Comparison of ENCODE assay signal across 1 cellular context in genomic region chr5:180818942-180819341, GRCh38.
TF ChIP-seq lines count a peak whose summit lies in the region.

No MANE protein-coding gene starts in this region.

TF ChIP-seq in IMR-90, 13 proteins besides CTCF, POLR2A, EP300 and RAD21:
- TF ChIP-seq MAFK (IDR thresholded peaks at IDR 0.05; ENCODE audit: low read depth, low read length) (no peak), CEBPB (IDR thresholded peaks at IDR 0.05; ENCODE audit: low read depth, low read length) (no peak), CHD1 (IDR thresholded peaks at IDR 0.05; ENCODE audit: low read depth, low read length) (no peak), RCOR1 (IDR thresholded peaks at IDR 0.05; ENCODE audit: insufficient replicate concordance, low read length) (no peak), ELK1 (IDR thresholded peaks at IDR 0.05; ENCODE audit: borderline replicate concordance, low read depth, low read length) (no peak), MXI1 (IDR thresholded peaks at IDR 0.05; ENCODE audit: borderline replicate concordance, low read depth, low read length) (no peak), BHLHE40 (IDR thresholded peaks at IDR 0.05; ENCODE audit: low read depth, low read length) (no peak), USF2 (IDR thresholded peaks at IDR 0.05; ENCODE audit: low read depth, low read length) (no peak), SMC3 (IDR thresholded peaks at IDR 0.05; ENCODE audit: low read depth, low read length) (no peak), FOS (IDR thresholded peaks at IDR 0.05; ENCODE audit: low read depth, low read length) (no peak), RFX5 (IDR thresholded peaks at IDR 0.05; ENCODE audit: low read depth, low read length) (no peak), MAZ (IDR thresholded peaks at IDR 0.05; ENCODE audit: borderline replicate concordance, low read depth, low read length) (no peak), NFE2L2 (IDR thresholded peaks at IDR 0.05; ENCODE audit: low read depth, low read length) (no peak)
